In genomic region chr3:184565421-184566211, GRCh38 we compare ENCODE assay signal across 9 cellular contexts. TPM values are rescaled to one million over a fixed set of nuclear protein-coding genes. Genes with fewer than 3 reads are reported as not detected.
DNase-seq lines count a peak whose midpoint lies in the region; ATAC-seq, FAIRE-seq and TF ChIP-seq lines count a peak whose summit lies in the region.
"Had no signal": no experiment of that assay in that cellular context is flagged by ENCODE, and none has a peak within 500 bp of the region (broad histone marks: within the 10 kb centered on the region; RNA-seq: fewer than 3 reads in every experiment).

No MANE protein-coding gene starts in this region.

- peak; percentile 51 for ATAC-seq in upper lobe of right lung

- H3K27ac ChIP-seq in VCaP (peak overlapping the region; percentile 96), kidney (ENCODE audit: low read depth in 2 of 2, low read length in 2 of 2) (peak overlapping the region; percentile 80), upper lobe of right lung (peak overlapping the region; percentile 82)
- H3K27ac ChIP-seq: BLaER1 had no signal

- intact Hi-C loops in kidney (cut with DNase I) = no loop called here
- intact Hi-C loops in upper lobe of right lung (cut with DNase I) = no loop called here

- TF ChIP-seq CTCF in VCaP (conservative IDR thresholded peaks at IDR 0.05) (no peak), kidney (IDR thresholded peaks at IDR 0.05; ENCODE audit: borderline replicate concordance, extremely low read depth, insufficient read depth) (no peak), upper lobe of right lung (IDR thresholded peaks at IDR 0.05) (no peak)

- H3K4me3 ChIP-seq in kidney (ENCODE audit: low read length in 2 of 2) (no peak overlapping the region), upper lobe of right lung (no peak overlapping the region)
- H3K4me3 ChIP-seq: BLaER1 had no signal

- H3K27me3 ChIP-seq in upper lobe of right lung = no peaks in the 10 kb centered on the region

- FAIRE-seq in kidney (lab: Jason Lieb, UNC) (no peak), GM19239 (lab: Jason Lieb, UNC) (no peak)

- no peak overlapping the region for H3K9ac ChIP-seq in kidney (ENCODE audit: low read length in 2 of 2)
- H3K9ac ChIP-seq: BLaER1 had no signal

- H3K9me3 ChIP-seq in kidney (ENCODE audit: control insufficient read depth in 1 of 2, low read length in 2 of 2) = no peaks in the 10 kb centered on the region
- no peaks in the 10 kb centered on the region for H3K9me3 ChIP-seq in upper lobe of right lung
- H3K9me3 ChIP-seq: BLaER1 had no signal

- peaks cover 10 to 27% of the 10 kb centered on the region in 2 donors for H3K4me1 ChIP-seq in kidney (ENCODE audit: control insufficient read depth in 1 of 2, insufficient read depth in 1 of 2, low read depth in 1 of 2, low read length in 2 of 2)
- peaks cover 47% of the 10 kb centered on the region for H3K4me1 ChIP-seq in upper lobe of right lung

- H3K36me3 ChIP-seq in kidney (ENCODE audit: control insufficient read depth in 1 of 2, insufficient read depth in 2 of 2, low read length in 2 of 2) = no peaks in the 10 kb centered on the region
- H3K36me3 ChIP-seq in upper lobe of right lung = no peaks in the 10 kb centered on the region
- H3K36me3 ChIP-seq: BLaER1 had no signal

- DNase-seq in NCI-H345 (lab: John Stamatoyannopoulos, UW) (peak; percentile 45), NCI-H345 treated with DMSO at 0.1 percent for 48 hours (lab: John Stamatoyannopoulos, UW; ENCODE audit: unreplicated experiment) (no peak), kidney (peak; percentile 91), upper lobe of right lung (peak; percentile 91), GM19238 (ENCODE audit: insufficient read length, low spot score) (no peak), GM19239 (ENCODE audit: insufficient read length, low spot score) (no peak)
- DNase-seq in effector CD4-positive, alpha-beta T cell = no peak

RNA-seq across cellular contexts. Expression of gene EPHB3, which starts 4.0 kb away (rescaled TPM):
- 1.4 TPM for total RNA-seq in kidney
- polyA plus RNA-seq in kidney (ENCODE audit: insufficient read depth, low read depth, low replicate concordance) = 3.8 TPM
- total RNA-seq in upper lobe of right lung = 7.8 TPM

Comparison
In these comparisons a context has a peak if more than half of its experiments do, and no peak if none do; other contexts are left out.
1. DNase-seq: peak in NCI-H345 (single experiment), kidney (single experiment) and upper lobe of right lung (single experiment); none in NCI-H345 treated with DMSO at 0.1 percent for 48 hours (single experiment), GM19238 (single experiment), GM19239 (single experiment) and effector CD4-positive, alpha-beta T cell (single experiment).
2. Peak in every context shown above with its lines, with median percentiles within 50 percentile points of each other: H3K27ac ChIP-seq.